In genomic region chr1:24745711-24746582, GRCh38 we compare ENCODE assay signal across 7 cellular contexts. TPM values are rescaled to one million over a fixed set of nuclear protein-coding genes. Genes with fewer than 3 reads are reported as not detected.
DNase-seq lines count a peak whose midpoint lies in the region; ATAC-seq and TF ChIP-seq lines count a peak whose summit lies in the region.

No MANE protein-coding gene starts in this region.

- peak overlapping the region; percentile 85 for H3K4me2 ChIP-seq in osteoblast (ENCODE audit: insufficient read depth, low read length)

- peaks cover 62% of the 10 kb centered on the region for H3K4me1 Mint-ChIP-seq in activated T-cell treated with anti-CD3 and anti-CD28 coated beads, Interleukin-2, amount 50 U/mL, for 72 hours (ENCODE audit: low read depth)

- peaks cover 46% of the 10 kb centered on the region for H4K20me1 ChIP-seq in osteoblast (ENCODE audit: insufficient read depth, low read length)

- peak overlapping the region; percentile 93 for H3K27ac ChIP-seq in foreskin keratinocyte
- H3K27ac ChIP-seq in osteoblast (ENCODE audit: low read depth, low read length), result peak overlapping the region; percentile 78

- DNase-seq in GM06990 (ENCODE audit: extremely low read depth, insufficient read length), result peak; percentile 62
- DNase-seq in HCEC 1CT, result peak; percentile 75
- DNase-seq in NCI-H2171 treated with DMSO at 0.1 percent for 48 hours (lab: John Stamatoyannopoulos, UW), result peak; percentile 41
- peak; percentile 37 to 61 for DNase-seq in activated T-cell treated with anti-CD3 and anti-CD28 coated beads, Interleukin-2, amount 50 U/mL, for 72 hours
- peak; percentile 62 to 75 for DNase-seq in foreskin keratinocyte
- DNase-seq in osteoblast (ENCODE audit: insufficient read length, low spot score, missing footprints), result peak; percentile 44
- DNase-seq in activated gamma-delta T cell treated with Interleukin-2 at 50 U/mL for 16 hours, result no peak

- H3K27ac Mint-ChIP-seq in activated T-cell treated with anti-CD3 and anti-CD28 coated beads, Interleukin-2, amount 50 U/mL, for 72 hours, result peak overlapping the region; percentile 87

- H3K27me3 ChIP-seq in GM06990 (replicated peaks; ENCODE audit: control insufficient read depth, insufficient read depth, low read length) (no peaks in the 10 kb centered on the region), foreskin keratinocyte (no peaks in the 10 kb centered on the region), osteoblast (ENCODE audit: insufficient read depth, low read length) (no peaks in the 10 kb centered on the region)

- H3K27me3 Mint-ChIP-seq in activated T-cell treated with anti-CD3 and anti-CD28 coated beads, Interleukin-2, amount 50 U/mL, for 72 hours (ENCODE audit: low read depth), result peaks cover 3% of the 10 kb centered on the region

- peak overlapping the region; percentile 88 to 96 for H3K4me3 Mint-ChIP-seq in activated T-cell treated with anti-CD3 and anti-CD28 coated beads, Interleukin-2, amount 50 U/mL, for 72 hours

- no peaks in the 10 kb centered on the region for H3K9me3 ChIP-seq in osteoblast (ENCODE audit: low read depth, low read length)

- ATAC-seq in activated T-cell treated with anti-CD3 and anti-CD28 coated beads, Interleukin-2, amount 50 U/mL, for 72 hours (replicated peaks in 1 of 2), result peak; percentile 2 to 12
- no peak for ATAC-seq in foreskin keratinocyte

- H3K9me3 Mint-ChIP-seq in activated T-cell treated with anti-CD3 and anti-CD28 coated beads, Interleukin-2, amount 50 U/mL, for 72 hours, result no peaks in the 10 kb centered on the region

- peaks cover 56% of the 10 kb centered on the region for H3K79me2 ChIP-seq in osteoblast (ENCODE audit: insufficient read depth, low read length)

- no peak overlapping the region for H2AFZ ChIP-seq in osteoblast (ENCODE audit: low read length)

- TF ChIP-seq CTCF in GM06990 (IDR thresholded peaks at IDR 0.05; ENCODE audit: insufficient read depth, low read length, poor library complexity, severe bottlenecking), result no peak
- TF ChIP-seq CTCF in foreskin keratinocyte (conservative IDR thresholded peaks at IDR 0.05), result no peak
- no peak for TF ChIP-seq CTCF in osteoblast (IDR thresholded peaks at IDR 0.05; ENCODE audit: extremely low read depth, low read depth, low read length)

- peaks cover 6% of the 10 kb centered on the region for H3K4me1 ChIP-seq in foreskin keratinocyte
- peaks cover 46% of the 10 kb centered on the region for H3K4me1 ChIP-seq in osteoblast (ENCODE audit: insufficient read depth, low read length)

- H3K4me3 ChIP-seq in GM06990 (replicated peaks; ENCODE audit: low read depth, low read length) (peak overlapping the region; percentile 86), osteoblast (ENCODE audit: insufficient read depth, low read length) (peak overlapping the region; percentile 80)

- peaks cover 5% of the 10 kb centered on the region in 2 donors for H3K36me3 Mint-ChIP-seq in activated T-cell treated with anti-CD3 and anti-CD28 coated beads, Interleukin-2, amount 50 U/mL, for 72 hours (ENCODE audit: insufficient read depth in 2 of 2)

- H3K36me3 ChIP-seq in GM06990 (ENCODE audit: control insufficient read depth, insufficient read depth, low read length) (no peaks in the 10 kb centered on the region), osteoblast (ENCODE audit: insufficient read depth, low read length) (peaks cover 9% of the 10 kb centered on the region)

RNA-seq across cellular contexts. Expression of gene CLIC4, which starts 0.7 kb away (rescaled TPM):
- 10 to 100 TPM; 59.7 to 68.2 TPM for total RNA-seq in activated T-cell treated with anti-CD3 and anti-CD28 coated beads, Interleukin-2, amount 50 U/mL, for 72 hours
- total RNA-seq in foreskin keratinocyte, result 107 and 159 TPM in 2 replicates
- polyA plus RNA-seq in foreskin keratinocyte, result 38.7 and 48.3 TPM in 2 replicates
- total RNA-seq in osteoblast, result 697 and 711 TPM in 2 replicates
